ENCODE assay signal across 1 cellular context in the genomic region with DNA sequence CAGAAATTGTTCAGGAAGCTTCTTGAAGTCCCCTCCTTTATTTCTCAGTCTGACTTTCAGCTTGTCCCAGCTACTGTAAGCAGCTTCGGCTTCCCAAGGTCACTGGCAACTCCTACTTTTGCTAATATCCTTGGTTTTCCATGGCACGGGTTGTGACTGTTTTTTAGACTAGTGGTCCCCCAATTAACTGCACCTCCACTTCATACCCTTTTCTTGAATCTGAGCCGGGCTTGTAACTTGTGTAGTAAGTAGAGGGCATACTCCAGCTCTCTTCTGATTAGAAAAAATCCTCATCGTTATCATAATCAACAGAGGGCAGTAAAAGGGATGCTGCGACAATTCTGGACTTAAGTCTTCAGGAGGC.
TF ChIP-seq lines count a peak whose summit lies in the region.

No MANE protein-coding gene starts in this region.

TF ChIP-seq in HEK293T, 16 proteins besides CTCF, POLR2A, EP300 and RAD21:
- no peak for TF ChIP-seq LEF1 (IDR thresholded peaks at IDR 0.05; ENCODE audit: borderline replicate concordance)
- no peak for TF ChIP-seq CTBP1 (IDR thresholded peaks at IDR 0.05; ENCODE audit: borderline replicate concordance)
